In the genomic region with DNA sequence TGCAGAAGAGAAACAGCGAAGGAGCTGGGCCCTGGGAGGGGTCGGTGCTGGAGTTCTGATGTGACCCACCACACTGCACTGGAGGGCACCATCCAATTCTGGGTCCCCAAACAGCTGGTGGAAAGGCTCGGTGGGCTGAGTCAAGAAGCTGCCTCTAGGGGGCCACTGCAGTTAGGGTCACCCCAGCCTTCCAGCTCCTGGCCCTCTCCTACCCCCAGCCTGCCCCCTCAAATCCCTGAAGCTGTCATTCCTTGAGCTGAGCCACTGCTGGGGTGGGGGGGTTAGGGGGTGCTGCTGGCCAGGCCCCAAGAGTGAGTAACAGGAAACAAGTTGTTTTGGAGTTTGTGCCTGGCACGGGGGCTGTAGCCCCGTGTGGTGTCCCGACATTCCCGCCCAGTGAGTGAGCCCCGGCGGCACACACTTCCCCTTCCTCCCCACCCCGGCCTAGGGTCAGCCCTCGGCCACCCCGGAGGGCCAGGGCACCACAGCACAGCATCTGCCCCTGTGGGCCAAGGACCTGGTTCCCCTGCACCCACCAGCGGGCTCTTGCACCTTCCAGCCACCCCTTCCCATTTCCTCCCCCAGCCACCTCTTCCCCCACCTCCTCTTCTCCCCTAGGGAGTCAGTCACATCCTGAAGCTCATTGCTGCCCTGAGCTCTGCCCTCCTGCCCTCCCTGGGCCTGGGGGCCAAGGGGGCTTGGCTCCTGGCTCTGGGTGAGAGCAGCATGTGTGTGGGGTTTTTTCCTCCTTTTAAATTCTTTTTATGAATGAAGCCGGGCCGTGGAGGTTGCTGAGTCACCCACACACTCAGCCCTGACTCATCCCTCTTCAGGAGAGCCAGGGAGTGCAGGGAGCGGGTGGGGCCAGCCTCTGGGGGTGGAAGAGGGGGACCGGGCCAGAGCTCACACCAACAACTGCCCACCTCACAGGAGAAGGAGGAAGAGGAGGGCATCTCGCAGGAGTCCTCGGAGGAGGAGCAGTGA, we compare ENCODE assay signal across 8 cellular contexts. TPM values are rescaled to one million over a fixed set of nuclear protein-coding genes. Genes with fewer than 3 reads are reported as not detected.
DNase-seq lines count a peak whose midpoint lies in the region; ATAC-seq and TF ChIP-seq lines count a peak whose summit lies in the region.

No MANE protein-coding gene starts in this region.

- ATAC-seq in aorta (ENCODE audit: low FRiP score) = peak; percentile 62
- no peak for ATAC-seq in HG02610 (IDR thresholded peaks at IDR 0.05; ENCODE audit: unreplicated experiment)

- intact Hi-C loops in aorta (cut with DNase I) = loop anchor here (5.0 kb wide), 1 partner anchor 47 kb away; no protein-coding TSS in a partner anchor

- H3K27ac Mint-ChIP-seq in activated CD4-positive, alpha-beta memory T cell treated with anti-CD3 and anti-CD28 coated beads, Interleukin-2, amount 10 ng/mL, durations not matched to agents 7 days and 5 days = peak overlapping the region; percentile 75
- H3K27ac Mint-ChIP-seq in neural progenitor cell = no peak overlapping the region

- no peak overlapping the region for H3K4me2 ChIP-seq in neural progenitor cell

- peaks cover 11% of the 10 kb centered on the region for H3K36me3 ChIP-seq in neural progenitor cell
- H3K36me3 ChIP-seq in aorta (ENCODE audit: control insufficient read depth in 1 of 2, insufficient read depth in 2 of 2, low read length in 1 of 2) = no peaks in the 10 kb centered on the region

- peaks cover 84% of the 10 kb centered on the region for H3K4me1 Mint-ChIP-seq in activated CD4-positive, alpha-beta memory T cell treated with anti-CD3 and anti-CD28 coated beads, Interleukin-2, amount 10 ng/mL, durations not matched to agents 7 days and 5 days
- peaks cover 63% of the 10 kb centered on the region for H3K4me1 Mint-ChIP-seq in neural progenitor cell

- peak overlapping the region; percentile 21 for H3K4me3 Mint-ChIP-seq in activated CD4-positive, alpha-beta memory T cell treated with anti-CD3 and anti-CD28 coated beads, Interleukin-2, amount 10 ng/mL, durations not matched to agents 7 days and 5 days
- H3K4me3 Mint-ChIP-seq in neural progenitor cell = peak overlapping the region; percentile 48

- no peak overlapping the region for H3K9ac ChIP-seq in neural progenitor cell

- peaks cover 89% of the 10 kb centered on the region for H3F3A ChIP-seq in neural progenitor cell (ENCODE audit: low read depth)

- TF ChIP-seq CTCF in neural progenitor cell (IDR thresholded peaks at IDR 0.05) = peak; percentile 50

- DNase-seq in DMS 273 treated with DMSO at 0.1 percent for 48 hours (lab: John Stamatoyannopoulos, UW) (peak; percentile 28), epithelial cell of prostate (ENCODE audit: low read depth, low spot score) (no peak), neural progenitor cell (ENCODE audit: low spot score) (no peak), aorta (peak; percentile 88 to 93), NCI-H1092 (lab: John Stamatoyannopoulos, UW) (no peak)
- DNase-seq in activated CD4-positive, alpha-beta memory T cell treated with anti-CD3 and anti-CD28 coated beads, Interleukin-2, amount 10 ng/mL, durations not matched to agents 7 days and 5 days = peak; percentile 53

- H4K20me1 ChIP-seq in neural progenitor cell (ENCODE audit: low read depth) = peaks cover 94% of the 10 kb centered on the region

- CTCF ChIA-PET in activated CD4-positive, alpha-beta memory T cell treated with anti-CD3 and anti-CD28 coated beads, Interleukin-2, amount 10 ng/mL, durations not matched to agents 7 days and 5 days (lab: Charles Lee) = interaction anchor here (0.8 kb wide), 1 partner anchor 20 kb away, joined by 3 read pairs; no protein-coding TSS in a partner anchor

- H3K27ac ChIP-seq in epithelial cell of prostate = peak overlapping the region; percentile 93
- peak overlapping the region; percentile 75 for H3K27ac ChIP-seq in neural progenitor cell
- no peak overlapping the region for H3K27ac ChIP-seq in aorta (ENCODE audit: low read depth in 1 of 2, low read length in 2 of 2)

- no peaks in the 10 kb centered on the region for H3K27me3 Mint-ChIP-seq in activated CD4-positive, alpha-beta memory T cell treated with anti-CD3 and anti-CD28 coated beads, Interleukin-2, amount 10 ng/mL, durations not matched to agents 7 days and 5 days
- H3K27me3 Mint-ChIP-seq in neural progenitor cell (ENCODE audit: insufficient read depth, low read depth) = peaks cover 9% of the 10 kb centered on the region

- no peak overlapping the region for H2AFZ ChIP-seq in neural progenitor cell (replicated peaks)

- H3K9me3 ChIP-seq in neural progenitor cell (ENCODE audit: low read depth) = no peaks in the 10 kb centered on the region
- H3K9me3 ChIP-seq in aorta (ENCODE audit: control insufficient read depth, low read length) = no peaks in the 10 kb centered on the region

- H3K4me1 ChIP-seq in neural progenitor cell (peaks cover 22% of the 10 kb centered on the region), aorta (ENCODE audit: control insufficient read depth in 1 of 2, insufficient read depth in 2 of 2, low read length in 2 of 2) (no peaks in the 10 kb centered on the region)

- H3K9me3 Mint-ChIP-seq in activated CD4-positive, alpha-beta memory T cell treated with anti-CD3 and anti-CD28 coated beads, Interleukin-2, amount 10 ng/mL, durations not matched to agents 7 days and 5 days = no peaks in the 10 kb centered on the region
- H3K9me3 Mint-ChIP-seq in neural progenitor cell = no peaks in the 10 kb centered on the region

- TF ChIP-seq EP300 in Ishikawa (IDR thresholded peaks at IDR 0.05; ENCODE audit: borderline replicate concordance) = peak; percentile 46; the same call in 1 of the 2 replicates

- H3K79me2 ChIP-seq in neural progenitor cell (ENCODE audit: low read depth) = peaks cover 46% of the 10 kb centered on the region

- H3K36me3 Mint-ChIP-seq in activated CD4-positive, alpha-beta memory T cell treated with anti-CD3 and anti-CD28 coated beads, Interleukin-2, amount 10 ng/mL, durations not matched to agents 7 days and 5 days (ENCODE audit: low read depth) = peaks cover 56% of the 10 kb centered on the region
- H3K36me3 Mint-ChIP-seq in neural progenitor cell = peaks cover 27% of the 10 kb centered on the region

- TF ChIP-seq RAD21 in Ishikawa (IDR thresholded peaks at IDR 0.05; ENCODE audit: low read depth) = peak; percentile 14; the same call in 1 of the 2 replicates

- H3K4me3 ChIP-seq in neural progenitor cell (no peak overlapping the region), aorta (ENCODE audit: low read length in 2 of 2) (no peak overlapping the region)

- WGBS in aorta, 2 donors = 25 to 28% methylated on average over 16 to 19 of the region's 19 CpGs

- POLR2A ChIA-PET in activated CD4-positive, alpha-beta memory T cell treated with anti-CD3 and anti-CD28 coated beads, Interleukin-2, amount 10 ng/mL, durations not matched to agents 7 days and 5 days (lab: Charles Lee) = interaction anchor here (0.6 to 1.2 kb wide), 3 partner anchors 20 to 83 kb away, joined by 3 to 4 read pairs (median 4); no protein-coding TSS in a partner anchor

- no peaks in the 10 kb centered on the region for H3K27me3 ChIP-seq in neural progenitor cell
- H3K27me3 ChIP-seq in aorta (ENCODE audit: control insufficient read depth in 1 of 2, insufficient read depth in 2 of 2, low read length in 1 of 2) = no peaks in the 10 kb centered on the region

TF ChIP-seq in Ishikawa, 13 proteins besides CTCF, POLR2A, EP300 and RAD21 (continues in another document):
- TF ChIP-seq NFIC (IDR thresholded peaks at IDR 0.05) (peak; percentile 32; the same call in 1 of the 2 replicates), YY1 (IDR thresholded peaks at IDR 0.05; ENCODE audit: low read depth) (no peak), TAF1 (IDR thresholded peaks at IDR 0.05; ENCODE audit: low read depth) (no peak), ZBTB7A (IDR thresholded peaks at IDR 0.05; ENCODE audit: low read depth) (peak; percentile 89), FOXM1 (IDR thresholded peaks at IDR 0.05; ENCODE audit: borderline replicate concordance, low read depth) (no peak), TCF12 (IDR thresholded peaks at IDR 0.05; ENCODE audit: low read depth) (peak; percentile 35; the same call in 1 of the 2 replicates)
- TF ChIP-seq, protein P1, sequence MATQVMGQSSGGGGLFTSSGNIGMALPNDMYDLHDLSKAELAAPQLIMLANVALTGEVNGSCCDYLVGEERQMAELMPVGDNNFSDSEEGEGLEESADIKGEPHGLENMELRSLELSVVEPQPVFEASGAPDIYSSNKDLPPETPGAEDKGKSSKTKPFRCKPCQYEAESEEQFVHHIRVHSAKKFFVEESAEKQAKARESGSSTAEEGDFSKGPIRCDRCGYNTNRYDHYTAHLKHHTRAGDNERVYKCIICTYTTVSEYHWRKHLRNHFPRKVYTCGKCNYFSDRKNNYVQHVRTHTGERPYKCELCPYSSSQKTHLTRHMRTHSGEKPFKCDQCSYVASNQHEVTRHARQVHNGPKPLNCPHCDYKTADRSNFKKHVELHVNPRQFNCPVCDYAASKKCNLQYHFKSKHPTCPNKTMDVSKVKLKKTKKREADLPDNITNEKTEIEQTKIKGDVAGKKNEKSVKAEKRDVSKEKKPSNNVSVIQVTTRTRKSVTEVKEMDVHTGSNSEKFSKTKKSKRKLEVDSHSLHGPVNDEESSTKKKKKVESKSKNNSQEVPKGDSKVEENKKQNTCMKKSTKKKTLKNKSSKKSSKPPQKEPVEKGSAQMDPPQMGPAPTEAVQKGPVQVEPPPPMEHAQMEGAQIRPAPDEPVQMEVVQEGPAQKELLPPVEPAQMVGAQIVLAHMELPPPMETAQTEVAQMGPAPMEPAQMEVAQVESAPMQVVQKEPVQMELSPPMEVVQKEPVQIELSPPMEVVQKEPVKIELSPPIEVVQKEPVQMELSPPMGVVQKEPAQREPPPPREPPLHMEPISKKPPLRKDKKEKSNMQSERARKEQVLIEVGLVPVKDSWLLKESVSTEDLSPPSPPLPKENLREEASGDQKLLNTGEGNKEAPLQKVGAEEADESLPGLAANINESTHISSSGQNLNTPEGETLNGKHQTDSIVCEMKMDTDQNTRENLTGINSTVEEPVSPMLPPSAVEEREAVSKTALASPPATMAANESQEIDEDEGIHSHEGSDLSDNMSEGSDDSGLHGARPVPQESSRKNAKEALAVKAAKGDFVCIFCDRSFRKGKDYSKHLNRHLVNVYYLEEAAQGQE (IDR thresholded peaks at IDR 0.05; ENCODE audit: low read depth) = no peak
- TF ChIP-seq, protein P2, sequence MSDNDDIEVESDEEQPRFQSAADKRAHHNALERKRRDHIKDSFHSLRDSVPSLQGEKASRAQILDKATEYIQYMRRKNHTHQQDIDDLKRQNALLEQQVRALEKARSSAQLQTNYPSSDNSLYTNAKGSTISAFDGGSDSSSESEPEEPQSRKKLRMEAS (IDR thresholded peaks at IDR 0.05) = peak; percentile 51; the same call in 1 of the 2 replicates

RNA-seq across cellular contexts. Expression of a gene that starts 4.6 kb away (rescaled TPM):
- 10 to 100 TPM; 38.3 to 38.4 TPM for total RNA-seq in activated CD4-positive, alpha-beta memory T cell treated with anti-CD3 and anti-CD28 coated beads, Interleukin-2, amount 10 ng/mL, durations not matched to agents 7 days and 5 days
- 2.4 and 8.9 TPM in 2 replicates for total RNA-seq in neural progenitor cell (ENCODE audit: low replicate concordance)
- 10 to 100 TPM; 14.0 to 20.0 TPM for total RNA-seq in aorta
- polyA plus RNA-seq in aorta = 10 to 100 TPM; 32.4 to 46.0 TPM

RNA-seq across cellular contexts. Expression of a gene that starts 7.5 kb away (rescaled TPM):
- 100 to 1,000 TPM; 269 to 282 TPM for total RNA-seq in activated CD4-positive, alpha-beta memory T cell treated with anti-CD3 and anti-CD28 coated beads, Interleukin-2, amount 10 ng/mL, durations not matched to agents 7 days and 5 days
- total RNA-seq in neural progenitor cell (ENCODE audit: low replicate concordance) (417 and 1,058 TPM in 2 replicates), aorta (10 to 100 TPM; 18.0 to 19.2 TPM)
- 10 to 100 TPM; 11.0 to 25.5 TPM for polyA plus RNA-seq in aorta

Comparison
In these comparisons a context has a peak if more than half of its experiments do, and no peak if none do; other contexts are left out.
1. DNase-seq: peak in DMS 273 treated with DMSO at 0.1 percent for 48 hours (single experiment), activated CD4-positive, alpha-beta memory T cell treated with anti-CD3 and anti-CD28 coated beads, Interleukin-2, amount 10 ng/mL, durations not matched to agents 7 days and 5 days (single experiment) and aorta (2 of 2); none in epithelial cell of prostate (single experiment), neural progenitor cell (single experiment) and NCI-H1092 (single experiment).
2. H3K27ac ChIP-seq: peak in epithelial cell of prostate (single experiment) and neural progenitor cell (single experiment); none in aorta (0 of 2).
3. RNA of a gene that starts 7.5 kb away (total RNA-seq): 417 to 1,058 TPM in neural progenitor cell and 269 to 282 TPM in activated CD4-positive, alpha-beta memory T cell treated with anti-CD3 and anti-CD28 coated beads, Interleukin-2, amount 10 ng/mL, durations not matched to agents 7 days and 5 days; 18.0 to 19.2 TPM in aorta; every median in the first group is over 10 times any median in the second.